In the genomic region with DNA sequence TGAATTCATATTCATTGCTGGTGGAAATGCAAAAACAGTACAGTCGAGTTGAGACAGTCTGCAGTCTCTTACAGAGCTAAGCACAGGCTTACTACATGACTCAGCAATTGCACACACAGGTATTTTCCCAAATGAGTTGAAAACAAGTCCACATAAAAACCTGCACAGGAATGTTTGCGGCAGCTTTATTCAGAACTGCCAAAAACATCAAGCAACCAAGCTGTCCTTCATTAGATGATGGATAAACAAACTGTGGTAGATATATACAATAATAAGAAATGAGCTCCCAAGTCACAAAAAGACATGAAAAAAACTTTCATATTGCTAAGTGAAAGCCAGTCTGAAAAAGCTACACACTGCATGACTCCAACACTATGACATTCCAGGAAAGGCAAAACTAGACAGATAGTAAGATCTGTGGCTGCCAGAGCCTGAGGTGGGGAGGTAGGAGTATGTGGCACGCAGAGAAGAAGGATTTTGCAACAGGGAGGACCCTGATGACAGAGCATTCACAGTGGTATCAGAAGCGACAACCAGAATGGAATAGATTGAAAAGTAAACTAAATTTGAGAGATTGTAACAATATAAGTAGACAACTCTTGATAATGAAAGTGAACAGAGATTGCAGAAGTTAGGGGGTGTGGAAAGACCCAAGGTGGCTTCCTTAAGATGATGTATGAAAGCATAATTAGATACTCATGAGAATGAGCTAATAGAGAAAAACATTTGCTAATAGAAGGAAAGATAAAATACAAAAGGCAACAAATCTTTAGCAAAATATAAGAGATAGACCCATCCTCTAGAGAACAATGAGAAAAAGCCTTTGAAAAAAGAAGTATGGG, we compare ENCODE assay signal across 8 cellular contexts. TPM values are rescaled to one million over a fixed set of nuclear protein-coding genes. Genes with fewer than 3 reads are reported as not detected.
A peak's percentile ranks its signal among the peaks of the same experiment; 100 is the strongest.
DNase-seq lines count a peak whose midpoint lies in the region; ATAC-seq and TF ChIP-seq lines count a peak whose summit lies in the region.
"Had no signal": no experiment of that assay in that cellular context is flagged by ENCODE, and none has a peak within 500 bp of the region (broad histone marks: within the 10 kb centered on the region; RNA-seq: fewer than 3 reads in every experiment).

No MANE protein-coding gene starts in this region.

- H3K4me3 Mint-ChIP-seq in endothelial cell (ENCODE audit: unreplicated experiment) = no peak overlapping the region
- no peak overlapping the region for H3K4me3 Mint-ChIP-seq in CD14-positive monocyte
- H3K4me3 Mint-ChIP-seq: dendritic cell treated with granulocyte-macrophage colony-stimulating factor and Interleukin-4, amounts not matched to agents 40 ng/mL and 50 ng/mL, for 4 days had no signal

- H3K27ac ChIP-seq in fibroblast of lung (ENCODE audit: insufficient read depth, low read length) (peak overlapping the region; percentile 24), smooth muscle cell (ENCODE audit: low read depth) (peak overlapping the region; percentile 84), Karpas-422 (ENCODE audit: low read length) (no peak overlapping the region)

- H3K79me2 ChIP-seq in fibroblast of lung (ENCODE audit: control insufficient read depth, insufficient read depth, low read length) = no peaks in the 10 kb centered on the region
- H3K79me2 ChIP-seq in smooth muscle cell (ENCODE audit: low read depth) = no peaks in the 10 kb centered on the region
- no peaks in the 10 kb centered on the region for H3K79me2 ChIP-seq in Karpas-422 (ENCODE audit: low read length)

- DNase-seq in NCI-H460 (ENCODE audit: extremely low read depth, low read depth) = peak; percentile 26
- DNase-seq in fibroblast of lung (ENCODE audit: low read depth in 2 of 2) = peak; percentile 44 to 90
- no peak for DNase-seq in smooth muscle cell (lab: John Stamatoyannopoulos, UW; ENCODE audit: unreplicated experiment)
- DNase-seq in endothelial cell (ENCODE audit: low spot score) = no peak
- no peak for DNase-seq in CD14-positive monocyte (ENCODE audit: low spot score)
- no peak for DNase-seq in Karpas-422

- H3K9me3 Mint-ChIP-seq in endothelial cell (ENCODE audit: unreplicated experiment) (no peaks in the 10 kb centered on the region), CD14-positive monocyte (peaks cover 0 to 2% (median 0%) of the 10 kb centered on the region in 7 donors)
- H3K9me3 Mint-ChIP-seq: dendritic cell treated with granulocyte-macrophage colony-stimulating factor and Interleukin-4, amounts not matched to agents 40 ng/mL and 50 ng/mL, for 4 days had no signal

- H3K4me1 Mint-ChIP-seq in endothelial cell (ENCODE audit: unreplicated experiment) = peaks cover 5% of the 10 kb centered on the region
- no peaks in the 10 kb centered on the region for H3K4me1 Mint-ChIP-seq in CD14-positive monocyte

- H3K36me3 ChIP-seq in fibroblast of lung (ENCODE audit: control insufficient read depth, insufficient read depth, low read length) (no peaks in the 10 kb centered on the region), smooth muscle cell (ENCODE audit: low read depth) (no peaks in the 10 kb centered on the region), Karpas-422 (ENCODE audit: insufficient read depth, low read length) (no peaks in the 10 kb centered on the region)

- intact Hi-C loops in CD14-positive monocyte (cut with micrococcal nuclease) = no loop called here

- no peaks in the 10 kb centered on the region for H3F3A ChIP-seq in smooth muscle cell (ENCODE audit: low read depth)

- peak overlapping the region; percentile 73 for H3K4me2 ChIP-seq in fibroblast of lung (ENCODE audit: extremely low read depth, insufficient read depth, low read length)
- peak overlapping the region; percentile 63 for H3K4me2 ChIP-seq in smooth muscle cell
- H3K4me2 ChIP-seq in Karpas-422 (ENCODE audit: low read depth, low read length, poor library complexity, severe bottlenecking) = no peak overlapping the region

- H3K9ac ChIP-seq in fibroblast of lung (ENCODE audit: insufficient read depth, low read length) (no peak overlapping the region), smooth muscle cell (ENCODE audit: low read depth) (peak overlapping the region; percentile 26), Karpas-422 (ENCODE audit: low read length) (no peak overlapping the region)

- H3K27me3 ChIP-seq in fibroblast of lung (ENCODE audit: control insufficient read depth, insufficient read depth, low read length) = no peaks in the 10 kb centered on the region
- no peaks in the 10 kb centered on the region for H3K27me3 ChIP-seq in smooth muscle cell (ENCODE audit: low read depth)
- no peaks in the 10 kb centered on the region for H3K27me3 ChIP-seq in Karpas-422 (ENCODE audit: low read length)

- H2AFZ ChIP-seq in fibroblast of lung (ENCODE audit: low read length) = no peak overlapping the region
- H2AFZ ChIP-seq in smooth muscle cell (ENCODE audit: low read depth) = no peak overlapping the region
- H2AFZ ChIP-seq in Karpas-422 (ENCODE audit: low read length) = no peak overlapping the region

- H3K27me3 Mint-ChIP-seq in endothelial cell (ENCODE audit: unreplicated experiment) (peaks cover 1% of the 10 kb centered on the region), CD14-positive monocyte (ENCODE audit: low read depth in 3 of 3) (peaks cover 0 to 4% (median 0%) of the 10 kb centered on the region in 3 donors)
- H3K27me3 Mint-ChIP-seq: dendritic cell treated with granulocyte-macrophage colony-stimulating factor and Interleukin-4, amounts not matched to agents 40 ng/mL and 50 ng/mL, for 4 days had no signal

- WGBS in smooth muscle cell (ENCODE audit: low lambda C conversion rate) = 35% methylated on average over 4 of the region's 4 CpGs

- H3K27ac Mint-ChIP-seq in endothelial cell (ENCODE audit: unreplicated experiment) (no peak overlapping the region), CD14-positive monocyte (no peak overlapping the region)
- H3K27ac Mint-ChIP-seq: dendritic cell treated with granulocyte-macrophage colony-stimulating factor and Interleukin-4, amounts not matched to agents 40 ng/mL and 50 ng/mL, for 4 days had no signal

- H3K9me3 ChIP-seq in fibroblast of lung (ENCODE audit: control insufficient read depth, insufficient read depth, low read depth, low read length) (no peaks in the 10 kb centered on the region), smooth muscle cell (replicated peaks; ENCODE audit: low read depth) (no peaks in the 10 kb centered on the region), Karpas-422 (ENCODE audit: low read length) (no peaks in the 10 kb centered on the region)

- ATAC-seq in GM18907 (IDR thresholded peaks at IDR 0.05; ENCODE audit: unreplicated experiment) = peak; percentile 59

- H3K4me1 ChIP-seq in fibroblast of lung (ENCODE audit: control insufficient read depth, extremely low read depth, insufficient read depth, low read length) = peaks cover 7% of the 10 kb centered on the region
- peaks cover 18% of the 10 kb centered on the region for H3K4me1 ChIP-seq in smooth muscle cell (ENCODE audit: low read depth)
- no peaks in the 10 kb centered on the region for H3K4me1 ChIP-seq in Karpas-422 (ENCODE audit: low read length)

- H3K36me3 Mint-ChIP-seq in endothelial cell (ENCODE audit: low read depth, unreplicated experiment) (no peaks in the 10 kb centered on the region), CD14-positive monocyte (no peaks in the 10 kb centered on the region)

- H3K9me2 ChIP-seq in Karpas-422 (replicated peaks; ENCODE audit: insufficient read depth, low read length) = no peaks in the 10 kb centered on the region

- TF ChIP-seq CTCF in fibroblast of lung (conservative IDR thresholded peaks at IDR 0.05 in 1 of 2, IDR thresholded peaks at IDR 0.05 in 1 of 2; ENCODE audit: low read depth in 1 of 2, low read length in 2 of 2) = no peak
- no peak for TF ChIP-seq CTCF in smooth muscle cell (IDR thresholded peaks at IDR 0.05; ENCODE audit: borderline replicate concordance, insufficient read depth, poor library complexity, severe bottlenecking)
- TF ChIP-seq CTCF in endothelial cell (IDR thresholded peaks at IDR 0.05; ENCODE audit: unreplicated experiment) = no peak
- no peak for TF ChIP-seq CTCF in CD14-positive monocyte (IDR thresholded peaks at IDR 0.05)

- H4K20me1 ChIP-seq in fibroblast of lung (ENCODE audit: control insufficient read depth, extremely low read depth, insufficient read depth, low read length) = no peaks in the 10 kb centered on the region
- H4K20me1 ChIP-seq in smooth muscle cell (ENCODE audit: low read depth) = no peaks in the 10 kb centered on the region
- H4K20me1 ChIP-seq in Karpas-422 (ENCODE audit: insufficient read depth, low read depth, low read length) = 0 out of 2 replicates have a peak, but pooled peaks cover 3% of the 10 kb centered on the region

- H3K4me3 ChIP-seq in fibroblast of lung (replicated peaks in 1 of 4; ENCODE audit: control extremely low read depth in 1 of 4, insufficient read depth in 1 of 4, low read depth in 3 of 4, low read length in 4 of 4) (no peak overlapping the region), smooth muscle cell (peak overlapping the region; percentile 24), Karpas-422 (ENCODE audit: low read length) (no peak overlapping the region)

RNA-seq across cellular contexts. Expression of a gene that starts 52.7 kb away (rescaled TPM):
- 114 and 154 TPM in 2 replicates for total RNA-seq in NCI-H460 (2014; rRNA removed; shearing (Covaris generic))
- 65.1 and 75.4 TPM in 2 replicates for polyA plus RNA-seq in NCI-H460 (2014; cell fraction: nucleus; rRNA removed)
- total RNA-seq in fibroblast of lung (57.8 and 97.6 TPM in 2 replicates), smooth muscle cell (117 and 121 TPM in 2 replicates), endothelial cell (ENCODE audit: unreplicated experiment) (73.0 TPM)
- polyA plus RNA-seq in fibroblast of lung (80.4 and 95.3 TPM in 2 replicates), smooth muscle cell (135 and 159 TPM in 2 replicates), CD14-positive monocyte (1 to 10 TPM; 1.9 to 3.1 TPM)
- polyA plus RNA-seq in fibroblast of lung (2012) = 49.7 and 62.2 TPM in 2 replicates
- polyA minus RNA-seq in fibroblast of lung (ENCODE audit: low replicate concordance) = 82.7 and 98.4 TPM in 2 replicates
- 8.5 and 20.1 TPM in 2 replicates for total RNA-seq in Karpas-422 (2014; rRNA removed; shearing (Covaris generic); ENCODE audit: low replicate concordance)

Comparison
In these comparisons a context has a peak if more than half of its experiments do, and no peak if none do; other contexts are left out.
1. DNase-seq: peak in NCI-H460 (single experiment) and fibroblast of lung (2 of 2); none in smooth muscle cell (single experiment), endothelial cell (single experiment), CD14-positive monocyte (single experiment) and Karpas-422 (single experiment).